Comparison of ENCODE assay signal across 8 cellular contexts in genomic region chr1:52928083-52928404, GRCh38. TPM values are rescaled to one million over a fixed set of nuclear protein-coding genes. Genes with fewer than 3 reads are reported as not detected.
DNase-seq lines count a peak whose midpoint lies in the region; ATAC-seq, FAIRE-seq and TF ChIP-seq lines count a peak whose summit lies in the region.

No MANE protein-coding gene starts in this region.

- H3K36me3 ChIP-seq in SJSA1 (peaks cover 8% of the 10 kb centered on the region; the same call in 1 of the 2 replicates), pancreas (no peaks in the 10 kb centered on the region)

- H3K27me3 ChIP-seq in SJSA1 (replicated peaks) (no peaks in the 10 kb centered on the region), pancreas (no peaks in the 10 kb centered on the region)

- TF ChIP-seq CTCF in fibroblast of the aortic adventitia (IDR thresholded peaks at IDR 0.05; ENCODE audit: insufficient read depth, low read length) (no peak), pancreas (IDR thresholded peaks at IDR 0.05) (no peak)

- no peak for TF ChIP-seq POLR2A in GM12891 (IDR thresholded peaks at IDR 0.05; ENCODE audit: low read depth, low read length)

- ATAC-seq in pancreas (peak; percentile 12 to 50 (median 42)), GM21737 (IDR thresholded peaks at IDR 0.05; ENCODE audit: unreplicated experiment) (no peak)

- H3K27ac ChIP-seq in SJSA1 (no peak overlapping the region), pancreas (peak overlapping the region in 2 of 4 donors; percentile 59 to 71)

- WGBS in pancreas, 2 donors, result 13 to 18% methylated on average over 11 of the region's 11 CpGs

- peak; percentile 80 for FAIRE-seq in GM12891 (lab: Jason Lieb, UNC)
- no peak for FAIRE-seq in pancreas (lab: Jason Lieb, UNC)

- H3K4me1 ChIP-seq in SJSA1 (replicated peaks), result peaks cover 11% of the 10 kb centered on the region
- peaks cover 10 to 21% (median 14%) of the 10 kb centered on the region in 3 donors for H3K4me1 ChIP-seq in pancreas

- DNase-seq in GM12891 (ENCODE audit: insufficient read length, low spot score) (no peak), SJSA1 (ENCODE audit: low read depth in 1 of 2, low spot score in 2 of 2) (no peak), fibroblast of the aortic adventitia (ENCODE audit: low read depth) (peak; percentile 37), pancreas (no peak), cerebellar cortex (ENCODE audit: low spot score) (no peak), NOMO-1 treated with dmso at 0.1 percent for 144 hours (lab: John Stamatoyannopoulos, UW; ENCODE audit: unreplicated experiment) (no peak), SKM-1 (lab: John Stamatoyannopoulos, UW; ENCODE audit: unreplicated experiment) (no peak)

- H3K9me3 ChIP-seq in SJSA1 (replicated peaks) (no peaks in the 10 kb centered on the region), pancreas (no peaks in the 10 kb centered on the region)

- peak overlapping the region; percentile 69 for H3K4me3 ChIP-seq in SJSA1
- H3K4me3 ChIP-seq in fibroblast of the aortic adventitia (ENCODE audit: low read depth, low read length), result peak overlapping the region; percentile 84
- H3K4me3 ChIP-seq in pancreas, result peak overlapping the region; percentile 57 to 84 (median 66)

- intact Hi-C loops in pancreas (cut with DNase I), result no loop called here

TF ChIP-seq in GM12891, 5 proteins besides CTCF, POLR2A, EP300 and RAD21:
- TF ChIP-seq POU2F2 (IDR thresholded peaks at IDR 0.05; ENCODE audit: low read depth, low read length) (no peak), TAF1 (IDR thresholded peaks at IDR 0.05; ENCODE audit: low read depth, low read length) (no peak), POLR2AphosphoS5 (IDR thresholded peaks at IDR 0.05; ENCODE audit: low read depth, low read length) (no peak), SPI1 (IDR thresholded peaks at IDR 0.05; ENCODE audit: low read depth, low read length) (no peak), PAX5 (IDR thresholded peaks at IDR 0.05; ENCODE audit: insufficient read depth, low read length, severe bottlenecking) (no peak)
TF ChIP-seq in GM12891: peak in this region for 0.

RNA-seq across cellular contexts. Expression of gene SCP2, which starts 1.0 kb away (rescaled TPM):
- polyA plus RNA-seq in GM12891 (2012; ENCODE audit: low read depth, missing spikeins), result 78.7 TPM
- 224 and 288 TPM in 2 replicates for total RNA-seq in SJSA1 (2014; rRNA removed; shearing (Covaris generic))
- 188 and 507 TPM in 2 replicates for total RNA-seq in fibroblast of the aortic adventitia (ENCODE audit: low replicate concordance)
- 10 to 100 TPM; 45.7 to 83.2 (median 60.4) TPM for total RNA-seq in pancreas
- polyA plus RNA-seq in pancreas, result 100 to 1,000 TPM in 1 of 2 donors, 10 to 100 TPM in 1; 73.4 to 110 TPM

RNA-seq across cellular contexts. Expression of gene ECHDC2, which starts 6.5 kb away (rescaled TPM):
- polyA plus RNA-seq in GM12891 (2012; ENCODE audit: low read depth, missing spikeins), result 30.9 TPM
- 4.8 and 5.4 TPM in 2 replicates for total RNA-seq in SJSA1 (2014; rRNA removed; shearing (Covaris generic))
- total RNA-seq in fibroblast of the aortic adventitia (ENCODE audit: low replicate concordance), result 14.7 and 39.9 TPM in 2 replicates
- 100 to 1,000 TPM in 2 of 6 donors, 10 to 100 TPM in 4; 54.5 to 139 (median 97.8) TPM for total RNA-seq in pancreas
- polyA plus RNA-seq in pancreas, result 100 to 1,000 TPM; 294 to 504 TPM
